ENCODE assay signal across 8 cellular contexts in genomic region chr1:215146252-215146975, GRCh38.
A peak's percentile ranks its signal among the peaks of the same experiment; 100 is the strongest.
DNase-seq lines count a peak whose midpoint lies in the region; ATAC-seq and TF ChIP-seq lines count a peak whose summit lies in the region.

No MANE protein-coding gene starts in this region.

- DNase-seq in AG04449 (ENCODE audit: low read depth, low spot score): no peak
- peak; percentile 32 to 37 for DNase-seq in HAP-1 (ENCODE audit: low spot score in 2 of 2)
- peak; percentile 42 for DNase-seq in RPMI8226
- peak in 1 of 2 donors; percentile 9 for DNase-seq in foreskin keratinocyte
- no peak for DNase-seq in immature natural killer cell
- DNase-seq in NCI-H2029 treated with DMSO at 0.1 percent for 48 hours (lab: John Stamatoyannopoulos, UW): no peak
- DNase-seq in globus pallidus (ENCODE audit: low spot score): no peak
- no peak for DNase-seq in AG08395 (ENCODE audit: low spot score)

- H3K4me3 ChIP-seq in AG04449 (ENCODE audit: low read depth, low read length) (no peak overlapping the region), HAP-1 (no peak overlapping the region)

- peaks cover 2% of the 10 kb centered on the region; the same call in 1 of the 2 replicates for H3K9me3 ChIP-seq in HAP-1

- H3K27ac ChIP-seq in foreskin keratinocyte: no peak overlapping the region

- CTCF ChIA-PET in AG04449 (lab: Yijun Ruan, JAX): interaction anchor here (0.7 to 5.8 kb wide), 31 partner anchors 9 to 519 kb away, joined by 3 to 69 read pairs (median 4); no protein-coding TSS in a partner anchor

- TF ChIP-seq CTCF in AG04449 (IDR thresholded peaks at IDR 0.05; ENCODE audit: insufficient read depth, low read length, missing control alignments): peak; percentile 44
- TF ChIP-seq CTCF in foreskin keratinocyte (conservative IDR thresholded peaks at IDR 0.05): peak; percentile 87

- peaks cover 6% of the 10 kb centered on the region; the same call in 1 of the 2 replicates for H3K4me1 ChIP-seq in HAP-1
- no peaks in the 10 kb centered on the region for H3K4me1 ChIP-seq in foreskin keratinocyte

- peak; percentile 50 for ATAC-seq in foreskin keratinocyte

- POLR2A ChIA-PET in AG04449 (lab: Yijun Ruan, JAX): no interaction called here

- no peak overlapping the region for H3K27ac Mint-ChIP-seq in immature natural killer cell

- H3K27me3 ChIP-seq in HAP-1 (ENCODE audit: low read depth) (no peaks in the 10 kb centered on the region), foreskin keratinocyte (no peaks in the 10 kb centered on the region)

- H3K9me3 Mint-ChIP-seq in immature natural killer cell: peaks cover 2 to 18% (median 16%) of the 10 kb centered on the region in 6 donors

- no peaks in the 10 kb centered on the region for H3K36me3 ChIP-seq in HAP-1 (replicated peaks)

- H3K36me3 Mint-ChIP-seq in immature natural killer cell: no peaks in the 10 kb centered on the region

- H3K4me1 Mint-ChIP-seq in immature natural killer cell: no peaks in the 10 kb centered on the region

- in situ Hi-C loops in HAP-1 (cut with MboI; ENCODE audit: low sequenced_read_pairs): no loop called here

- no peak overlapping the region for H3K4me3 Mint-ChIP-seq in immature natural killer cell

- H3K27me3 Mint-ChIP-seq in immature natural killer cell (ENCODE audit: low read depth in 3 of 3): no peaks in the 10 kb centered on the region

Comparison
In these comparisons a context has a peak if more than half of its experiments do, and no peak if none do; other contexts are left out.
1. DNase-seq: peak in HAP-1 (2 of 2) and RPMI8226 (single experiment); none in AG04449 (single experiment), immature natural killer cell (0 of 3), NCI-H2029 treated with DMSO at 0.1 percent for 48 hours (single experiment), globus pallidus (single experiment) and AG08395 (single experiment).